In genomic region chr19:12938536-12939291, GRCh38 we compare ENCODE assay signal across 1 cellular context.
TF ChIP-seq lines count a peak whose summit lies in the region.

Gene CALR, plus strand, starts transcription at chr19:12938609. Its CDS starts 71 bp downstream, at chr19:12938680.

TF ChIP-seq in HepG2, 621 proteins besides CTCF, POLR2A, EP300 and RAD21 (continued from another document and continues in another):
- TF ChIP-seq UBTF (CRISPR knock-in tag; IDR thresholded peaks at IDR 0.05), result peak; percentile 58; the same call in 1 of the 2 replicates
- no peak for TF ChIP-seq ZNF296 (CRISPR knock-in tag; conservative IDR thresholded peaks at IDR 0.05)
- peak; percentile 79; the same call in 1 of the 2 replicates for TF ChIP-seq NFAT5 (CRISPR knock-in tag; IDR thresholded peaks at IDR 0.05)
- TF ChIP-seq YY1 (IDR thresholded peaks at IDR 0.05; ENCODE audit: insufficient read depth, insufficient replicate concordance, low read depth, low read length), result peak; percentile 83
- TF ChIP-seq ZNF710 (CRISPR knock-in tag; IDR thresholded peaks at IDR 0.05; ENCODE audit: borderline replicate concordance), result 0 out of 2 replicates have a peak, but pooled peaks have one; percentile 40
- peak; percentile 58 for TF ChIP-seq ZEB1 (IDR thresholded peaks at IDR 0.05; ENCODE audit: insufficient replicate concordance, low read depth)
- no peak for TF ChIP-seq HMG20B (CRISPR knock-in tag; conservative IDR thresholded peaks at IDR 0.05)
- TF ChIP-seq PBX3 (CRISPR knock-in tag; IDR thresholded peaks at IDR 0.05; ENCODE audit: borderline replicate concordance), result 0 out of 2 replicates have a peak, but pooled peaks have one; percentile 64
- peak; percentile 43; the same call in 1 of the 2 replicates for TF ChIP-seq POGZ (CRISPR knock-in tag; IDR thresholded peaks at IDR 0.05)
- peak; percentile 75; the same call in 1 of the 2 replicates for TF ChIP-seq GLI4 (CRISPR knock-in tag; IDR thresholded peaks at IDR 0.05; ENCODE audit: borderline replicate concordance)
- peak; percentile 71; the same call in 1 of the 2 replicates for TF ChIP-seq MYC (CRISPR knock-in tag; IDR thresholded peaks at IDR 0.05; ENCODE audit: borderline replicate concordance)
- peak; percentile 87; the same call in 1 of the 2 replicates for TF ChIP-seq DR1 (CRISPR knock-in tag; IDR thresholded peaks at IDR 0.05)
- 0 out of 2 replicates have a peak, but pooled peaks have one; percentile 82 for TF ChIP-seq ZNF275 (CRISPR knock-in tag; IDR thresholded peaks at IDR 0.05; ENCODE audit: borderline replicate concordance)
- TF ChIP-seq ETV6 (CRISPR knock-in tag; conservative IDR thresholded peaks at IDR 0.05), result peak; percentile 77
- TF ChIP-seq BORCS8-MEF2B (CRISPR knock-in tag; IDR thresholded peaks at IDR 0.05), result peak; percentile 15; the same call in 1 of the 2 replicates
- no peak for TF ChIP-seq SOX6 (IDR thresholded peaks at IDR 0.05)
- peak; percentile 12; the same call in 1 of the 2 replicates for TF ChIP-seq SOX6 (CRISPR knock-in tag; IDR thresholded peaks at IDR 0.05)
- TF ChIP-seq SOX5 (CRISPR knock-in tag; IDR thresholded peaks at IDR 0.05; ENCODE audit: borderline replicate concordance), result peak; percentile 18; the same call in 1 of the 2 replicates
- 0 out of 2 replicates have a peak, but pooled peaks have one; percentile 12 for TF ChIP-seq MIER3 (CRISPR knock-in tag; IDR thresholded peaks at IDR 0.05; ENCODE audit: borderline replicate concordance)
- TF ChIP-seq YEATS4 (CRISPR knock-in tag; IDR thresholded peaks at IDR 0.05; ENCODE audit: borderline replicate concordance), result peak; percentile 79
- peak; percentile 47 for TF ChIP-seq ZNF687 (CRISPR knock-in tag; IDR thresholded peaks at IDR 0.05)
- peak; percentile 86 for TF ChIP-seq ZFY (CRISPR knock-in tag; IDR thresholded peaks at IDR 0.05)
- TF ChIP-seq MEIS2 (CRISPR knock-in tag; IDR thresholded peaks at IDR 0.05), result no peak; the same call in none of the 2 replicates
- peak; percentile 46; the same call in 1 of the 2 replicates for TF ChIP-seq LBX2 (CRISPR knock-in tag; IDR thresholded peaks at IDR 0.05; ENCODE audit: borderline replicate concordance)
- peak; percentile 12; the same call in 1 of the 2 replicates for TF ChIP-seq PAXIP1 (CRISPR knock-in tag; conservative IDR thresholded peaks at IDR 0.05)
- TF ChIP-seq ZKSCAN1 (IDR thresholded peaks at IDR 0.05; ENCODE audit: low read length), result no peak
- peak; percentile 15 for TF ChIP-seq XRCC5 (optimal IDR thresholded peaks at IDR 0.05; ENCODE audit: low read length)
- TF ChIP-seq KAT7 (CRISPR knock-in tag; IDR thresholded peaks at IDR 0.05; ENCODE audit: borderline replicate concordance), result peak; percentile 74; the same call in 1 of the 2 replicates
